Comparison of ENCODE assay signal across 7 cellular contexts in genomic region chr2:9950521-9951271, GRCh38. TPM values are rescaled to one million over a fixed set of nuclear protein-coding genes. Genes with fewer than 3 reads are reported as not detected.
A peak's percentile ranks its signal among the peaks of the same experiment; 100 is the strongest.
DNase-seq lines count a peak whose midpoint lies in the region; ATAC-seq and TF ChIP-seq lines count a peak whose summit lies in the region.

No MANE protein-coding gene starts in this region.

- H3K4me1 ChIP-seq in HUES64 (ENCODE audit: insufficient read depth, low read length) (no peaks in the 10 kb centered on the region), neural progenitor cell (peaks cover 5% of the 10 kb centered on the region)

- H3K9me3 ChIP-seq in HUES64 (ENCODE audit: insufficient read depth, low read depth, low read length) (no peaks in the 10 kb centered on the region), neural progenitor cell (ENCODE audit: low read depth) (no peaks in the 10 kb centered on the region)

- peaks cover 3% of the 10 kb centered on the region for H3K4me1 Mint-ChIP-seq in neural progenitor cell

- no peak overlapping the region for H3K27ac ChIP-seq in HUES64 (ENCODE audit: low read depth, low read length)
- H3K27ac ChIP-seq in neural progenitor cell = no peak overlapping the region

- no peaks in the 10 kb centered on the region for H3K36me3 Mint-ChIP-seq in neural progenitor cell

- H3K4me2 ChIP-seq in neural progenitor cell = peak overlapping the region; percentile 89

- ATAC-seq in GM21381 (IDR thresholded peaks at IDR 0.05; ENCODE audit: unreplicated experiment) (peak; percentile 33), esophagus mucosa (peak; percentile 1)

- H3K27me3 Mint-ChIP-seq in neural progenitor cell (ENCODE audit: insufficient read depth, low read depth) = peaks cover 34% of the 10 kb centered on the region

- H3K27ac Mint-ChIP-seq in neural progenitor cell = no peak overlapping the region

- no peaks in the 10 kb centered on the region for H3K79me2 ChIP-seq in neural progenitor cell (ENCODE audit: low read depth)

- no peaks in the 10 kb centered on the region for H3K36me3 ChIP-seq in HUES64 (ENCODE audit: insufficient read depth, low read length)
- no peaks in the 10 kb centered on the region for H3K36me3 ChIP-seq in neural progenitor cell

- peaks cover 8% of the 10 kb centered on the region for H3F3A ChIP-seq in neural progenitor cell (ENCODE audit: low read depth)

- H3K27me3 ChIP-seq in HUES64 (ENCODE audit: insufficient read depth, low read length) = peaks cover 58% of the 10 kb centered on the region
- H3K27me3 ChIP-seq in neural progenitor cell = peaks cover 61% of the 10 kb centered on the region

- POLR2A ChIA-PET in GM10248 (lab: Yijun Ruan, JAX) = no interaction called here

- CTCF ChIA-PET in GM10248 (lab: Yijun Ruan, JAX) = interaction anchor here (1.2 to 1.6 kb wide), 4 partner anchors 13 to 137 kb away, joined by 3 to 6 read pairs (median 4); no protein-coding TSS in a partner anchor

- TF ChIP-seq CTCF in GM10248 (IDR thresholded peaks at IDR 0.05; ENCODE audit: control extremely low read depth, extremely low read depth, low read depth, missing control alignments) = peak; percentile 16
- TF ChIP-seq CTCF in neural progenitor cell (IDR thresholded peaks at IDR 0.05) = no peak

- no peaks in the 10 kb centered on the region for H3K9me3 Mint-ChIP-seq in neural progenitor cell

- H3K4me3 ChIP-seq in HUES64 (ENCODE audit: low read length) = peak overlapping the region; percentile 72
- H3K4me3 ChIP-seq in neural progenitor cell = peak overlapping the region; percentile 76

- peak overlapping the region; percentile 92 for H2AFZ ChIP-seq in neural progenitor cell (replicated peaks)

- peaks cover 7% of the 10 kb centered on the region for H4K20me1 ChIP-seq in neural progenitor cell (ENCODE audit: low read depth)

- WGBS in HUES64 = 6% methylated on average over 76 of the region's 76 CpGs

- H3K9ac ChIP-seq in HUES64 (ENCODE audit: low read depth, low read length) (0 out of 2 replicates have a peak overlapping the region, but pooled peaks have one; percentile 3), neural progenitor cell (no peak overlapping the region)

- DNase-seq in GM10248 (ENCODE audit: extremely low spot score) (peak; percentile 73), neural progenitor cell (ENCODE audit: low spot score) (peak; percentile 74), NCI-H1105 (lab: John Stamatoyannopoulos, UW) (no peak)
- DNase-seq in activated CD4-positive, alpha-beta T cell treated with anti-CD3 and anti-CD28 coated beads for 4 hours = peak; percentile 36 to 41

- peak overlapping the region; percentile 83 for H3K4me3 Mint-ChIP-seq in neural progenitor cell

RNA-seq across cellular contexts. Expression of gene GRHL1, which starts 0.8 kb away (rescaled TPM):
- polyA plus RNA-seq in HUES64 (2013, experiment 1 of 2) = 1.5 TPM
- polyA plus RNA-seq in HUES64 (2013, experiment 2 of 2) = 1.9 TPM
- 123 TPM for total RNA-seq in esophagus mucosa
- 4.7 and 5.8 TPM in 2 replicates for total RNA-seq in neural progenitor cell (ENCODE audit: low replicate concordance)

Comparison
In these comparisons a context has a peak if more than half of its experiments do, and no peak if none do; other contexts are left out.
1. RNA of gene GRHL1, which starts 0.8 kb away (total RNA-seq): 123 TPM in esophagus mucosa (single experiment); 4.7 to 5.8 TPM in neural progenitor cell; every median in the first group is over 10 times any median in the second.